Comparison of ENCODE assay signal across 1 cellular context in the genomic region with DNA sequence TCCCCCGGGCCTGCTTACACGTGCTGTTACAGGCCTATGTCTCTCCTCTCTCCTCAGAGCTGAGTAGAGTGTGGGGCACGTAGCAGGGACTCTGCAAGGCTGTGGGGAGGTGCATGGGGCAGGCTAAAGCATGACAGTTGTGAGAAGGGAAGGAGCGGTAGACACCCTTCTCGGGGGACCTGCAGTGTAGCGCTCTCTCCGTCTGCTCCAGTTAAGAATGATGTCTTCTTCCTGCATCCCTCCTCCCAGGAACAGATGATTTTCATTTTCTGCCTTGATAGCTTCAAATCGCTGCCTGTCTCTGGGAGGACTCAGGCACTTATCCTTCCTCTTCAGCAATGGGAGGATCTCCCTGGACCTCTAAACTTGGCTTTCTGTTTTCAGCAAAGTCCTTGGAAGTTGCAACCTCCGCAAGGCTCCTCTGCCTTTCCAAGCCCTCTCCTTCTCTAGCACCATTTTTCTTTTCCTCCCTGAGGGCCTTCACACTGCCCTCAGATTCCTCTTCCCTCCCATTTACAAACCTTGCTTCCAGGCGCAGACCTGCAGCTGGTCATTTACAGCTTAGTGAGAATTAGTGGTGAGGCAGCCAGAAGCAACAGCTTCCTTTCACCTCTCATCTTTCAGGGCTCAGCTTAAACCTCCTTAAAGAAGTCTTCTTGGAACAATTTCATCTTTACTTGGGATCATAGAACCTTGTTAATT.
TF ChIP-seq lines count a peak whose summit lies in the region.

No MANE protein-coding gene starts in this region.

TF ChIP-seq in K562, 482 proteins besides CTCF, POLR2A, EP300 and RAD21 (continued from another document):
- TF ChIP-seq, protein P1, sequence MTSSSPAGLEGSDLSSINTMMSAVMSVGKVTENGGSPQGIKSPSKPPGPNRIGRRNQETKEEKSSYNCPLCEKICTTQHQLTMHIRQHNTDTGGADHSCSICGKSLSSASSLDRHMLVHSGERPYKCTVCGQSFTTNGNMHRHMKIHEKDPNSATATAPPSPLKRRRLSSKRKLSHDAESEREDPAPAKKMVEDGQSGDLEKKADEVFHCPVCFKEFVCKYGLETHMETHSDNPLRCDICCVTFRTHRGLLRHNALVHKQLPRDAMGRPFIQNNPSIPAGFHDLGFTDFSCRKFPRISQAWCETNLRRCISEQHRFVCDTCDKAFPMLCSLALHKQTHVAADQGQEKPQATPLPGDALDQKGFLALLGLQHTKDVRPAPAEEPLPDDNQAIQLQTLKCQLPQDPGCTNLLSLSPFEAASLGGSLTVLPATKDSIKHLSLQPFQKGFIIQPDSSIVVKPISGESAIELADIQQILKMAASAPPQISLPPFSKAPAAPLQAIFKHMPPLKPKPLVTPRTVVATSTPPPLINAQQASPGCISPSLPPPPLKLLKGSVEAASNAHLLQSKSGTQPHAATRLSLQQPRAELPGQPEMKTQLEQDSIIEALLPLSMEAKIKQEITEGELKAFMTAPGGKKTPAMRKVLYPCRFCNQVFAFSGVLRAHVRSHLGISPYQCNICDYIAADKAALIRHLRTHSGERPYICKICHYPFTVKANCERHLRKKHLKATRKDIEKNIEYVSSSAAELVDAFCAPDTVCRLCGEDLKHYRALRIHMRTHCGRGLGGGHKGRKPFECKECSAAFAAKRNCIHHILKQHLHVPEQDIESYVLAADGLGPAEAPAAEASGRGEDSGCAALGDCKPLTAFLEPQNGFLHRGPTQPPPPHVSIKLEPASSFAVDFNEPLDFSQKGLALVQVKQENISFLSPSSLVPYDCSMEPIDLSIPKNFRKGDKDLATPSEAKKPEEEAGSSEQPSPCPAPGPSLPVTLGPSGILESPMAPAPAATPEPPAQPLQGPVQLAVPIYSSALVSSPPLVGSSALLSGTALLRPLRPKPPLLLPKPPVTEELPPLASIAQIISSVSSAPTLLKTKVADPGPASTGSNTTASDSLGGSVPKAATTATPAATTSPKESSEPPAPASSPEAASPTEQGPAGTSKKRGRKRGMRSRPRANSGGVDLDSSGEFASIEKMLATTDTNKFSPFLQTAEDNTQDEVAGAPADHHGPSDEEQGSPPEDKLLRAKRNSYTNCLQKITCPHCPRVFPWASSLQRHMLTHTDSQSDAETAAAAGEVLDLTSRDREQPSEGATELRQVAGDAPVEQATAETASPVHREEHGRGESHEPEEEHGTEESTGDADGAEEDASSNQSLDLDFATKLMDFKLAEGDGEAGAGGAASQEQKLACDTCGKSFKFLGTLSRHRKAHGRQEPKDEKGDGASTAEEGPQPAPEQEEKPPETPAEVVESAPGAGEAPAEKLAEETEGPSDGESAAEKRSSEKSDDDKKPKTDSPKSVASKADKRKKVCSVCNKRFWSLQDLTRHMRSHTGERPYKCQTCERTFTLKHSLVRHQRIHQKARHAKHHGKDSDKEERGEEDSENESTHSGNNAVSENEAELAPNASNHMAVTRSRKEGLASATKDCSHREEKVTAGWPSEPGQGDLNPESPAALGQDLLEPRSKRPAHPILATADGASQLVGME (CRISPR knock-in tag; IDR thresholded peaks at IDR 0.05) = no peak
- TF ChIP-seq, protein P2, sequence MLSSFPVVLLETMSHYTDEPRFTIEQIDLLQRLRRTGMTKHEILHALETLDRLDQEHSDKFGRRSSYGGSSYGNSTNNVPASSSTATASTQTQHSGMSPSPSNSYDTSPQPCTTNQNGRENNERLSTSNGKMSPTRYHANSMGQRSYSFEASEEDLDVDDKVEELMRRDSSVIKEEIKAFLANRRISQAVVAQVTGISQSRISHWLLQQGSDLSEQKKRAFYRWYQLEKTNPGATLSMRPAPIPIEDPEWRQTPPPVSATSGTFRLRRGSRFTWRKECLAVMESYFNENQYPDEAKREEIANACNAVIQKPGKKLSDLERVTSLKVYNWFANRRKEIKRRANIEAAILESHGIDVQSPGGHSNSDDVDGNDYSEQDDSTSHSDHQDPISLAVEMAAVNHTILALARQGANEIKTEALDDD (IDR thresholded peaks at IDR 0.05) = no peak
- TF ChIP-seq TBL1XR1 (IDR thresholded peaks at IDR 0.05; ENCODE audit: low read length in 2 of 2) = no peak
- TF ChIP-seq ELF1 (tag; IDR thresholded peaks at IDR 0.05) = no peak
- no peak for TF ChIP-seq STAT5B (CRISPR knock-in tag; IDR thresholded peaks at IDR 0.05)
- TF ChIP-seq ZNF165 (CRISPR knock-in tag; IDR thresholded peaks at IDR 0.05; ENCODE audit: borderline replicate concordance) = no peak
- TF ChIP-seq, protein P3, sequence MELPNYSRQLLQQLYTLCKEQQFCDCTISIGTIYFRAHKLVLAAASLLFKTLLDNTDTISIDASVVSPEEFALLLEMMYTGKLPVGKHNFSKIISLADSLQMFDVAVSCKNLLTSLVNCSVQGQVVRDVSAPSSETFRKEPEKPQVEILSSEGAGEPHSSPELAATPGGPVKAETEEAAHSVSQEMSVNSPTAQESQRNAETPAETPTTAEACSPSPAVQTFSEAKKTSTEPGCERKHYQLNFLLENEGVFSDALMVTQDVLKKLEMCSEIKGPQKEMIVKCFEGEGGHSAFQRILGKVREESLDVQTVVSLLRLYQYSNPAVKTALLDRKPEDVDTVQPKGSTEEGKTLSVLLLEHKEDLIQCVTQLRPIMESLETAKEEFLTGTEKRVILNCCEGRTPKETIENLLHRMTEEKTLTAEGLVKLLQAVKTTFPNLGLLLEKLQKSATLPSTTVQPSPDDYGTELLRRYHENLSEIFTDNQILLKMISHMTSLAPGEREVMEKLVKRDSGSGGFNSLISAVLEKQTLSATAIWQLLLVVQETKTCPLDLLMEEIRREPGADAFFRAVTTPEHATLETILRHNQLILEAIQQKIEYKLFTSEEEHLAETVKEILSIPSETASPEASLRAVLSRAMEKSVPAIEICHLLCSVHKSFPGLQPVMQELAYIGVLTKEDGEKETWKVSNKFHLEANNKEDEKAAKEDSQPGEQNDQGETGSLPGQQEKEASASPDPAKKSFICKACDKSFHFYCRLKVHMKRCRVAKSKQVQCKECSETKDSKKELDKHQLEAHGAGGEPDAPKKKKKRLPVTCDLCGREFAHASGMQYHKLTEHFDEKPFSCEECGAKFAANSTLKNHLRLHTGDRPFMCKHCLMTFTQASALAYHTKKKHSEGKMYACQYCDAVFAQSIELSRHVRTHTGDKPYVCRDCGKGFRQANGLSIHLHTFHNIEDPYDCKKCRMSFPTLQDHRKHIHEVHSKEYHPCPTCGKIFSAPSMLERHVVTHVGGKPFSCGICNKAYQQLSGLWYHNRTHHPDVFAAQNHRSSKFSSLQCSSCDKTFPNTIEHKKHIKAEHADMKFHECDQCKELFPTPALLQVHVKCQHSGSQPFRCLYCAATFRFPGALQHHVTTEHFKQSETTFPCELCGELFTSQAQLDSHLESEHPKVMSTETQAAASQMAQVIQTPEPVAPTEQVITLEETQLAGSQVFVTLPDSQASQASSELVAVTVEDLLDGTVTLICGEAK (IDR thresholded peaks at IDR 0.05) = no peak
- TF ChIP-seq, protein P3 (CRISPR knock-in tag; IDR thresholded peaks at IDR 0.05) = no peak
- no peak for TF ChIP-seq PCBP1 (IDR thresholded peaks at IDR 0.05; ENCODE audit: low read depth, low read length, poor library complexity, severe bottlenecking)
- TF ChIP-seq, protein P4, sequence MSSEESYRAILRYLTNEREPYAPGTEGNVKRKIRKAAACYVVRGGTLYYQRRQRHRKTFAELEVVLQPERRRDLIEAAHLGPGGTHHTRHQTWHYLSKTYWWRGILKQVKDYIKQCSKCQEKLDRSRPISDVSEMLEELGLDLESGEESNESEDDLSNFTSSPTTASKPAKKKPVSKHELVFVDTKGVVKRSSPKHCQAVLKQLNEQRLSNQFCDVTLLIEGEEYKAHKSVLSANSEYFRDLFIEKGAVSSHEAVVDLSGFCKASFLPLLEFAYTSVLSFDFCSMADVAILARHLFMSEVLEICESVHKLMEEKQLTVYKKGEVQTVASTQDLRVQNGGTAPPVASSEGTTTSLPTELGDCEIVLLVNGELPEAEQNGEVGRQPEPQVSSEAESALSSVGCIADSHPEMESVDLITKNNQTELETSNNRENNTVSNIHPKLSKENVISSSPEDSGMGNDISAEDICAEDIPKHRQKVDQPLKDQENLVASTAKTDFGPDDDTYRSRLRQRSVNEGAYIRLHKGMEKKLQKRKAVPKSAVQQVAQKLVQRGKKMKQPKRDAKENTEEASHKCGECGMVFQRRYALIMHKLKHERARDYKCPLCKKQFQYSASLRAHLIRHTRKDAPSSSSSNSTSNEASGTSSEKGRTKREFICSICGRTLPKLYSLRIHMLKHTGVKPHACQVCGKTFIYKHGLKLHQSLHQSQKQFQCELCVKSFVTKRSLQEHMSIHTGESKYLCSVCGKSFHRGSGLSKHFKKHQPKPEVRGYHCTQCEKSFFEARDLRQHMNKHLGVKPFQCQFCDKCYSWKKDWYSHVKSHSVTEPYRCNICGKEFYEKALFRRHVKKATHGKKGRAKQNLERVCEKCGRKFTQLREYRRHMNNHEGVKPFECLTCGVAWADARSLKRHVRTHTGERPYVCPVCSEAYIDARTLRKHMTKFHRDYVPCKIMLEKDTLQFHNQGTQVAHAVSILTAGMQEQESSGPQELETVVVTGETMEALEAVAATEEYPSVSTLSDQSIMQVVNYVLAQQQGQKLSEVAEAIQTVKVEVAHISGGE (CRISPR knock-in tag; IDR thresholded peaks at IDR 0.05) = no peak
- TF ChIP-seq HNRNPUL1 (IDR thresholded peaks at IDR 0.05; ENCODE audit: low read length) = no peak
TF ChIP-seq in K562: peak in this region for 0.
